ENCODE assay signal across 8 cellular contexts in genomic region chr5:10352404-10353240, GRCh38. TPM values are rescaled to one million over a fixed set of nuclear protein-coding genes. Genes with fewer than 3 reads are reported as not detected.
DNase-seq lines count a peak whose midpoint lies in the region; ATAC-seq and TF ChIP-seq lines count a peak whose summit lies in the region.

No MANE protein-coding gene starts in this region.

- TF ChIP-seq CTCF in IMR-90 (conservative IDR thresholded peaks at IDR 0.05; ENCODE audit: low read depth, low read length) = no peak
- TF ChIP-seq CTCF in suprapubic skin (IDR thresholded peaks at IDR 0.05) = no peak

- H2BK120ac ChIP-seq in IMR-90 (ENCODE audit: low read depth, low read length) (peak overlapping the region; percentile 35), mesenchymal stem cell (ENCODE audit: low read depth, low read length) (no peak overlapping the region)

- peak overlapping the region; percentile 84 to 85 for H4K8ac ChIP-seq in IMR-90 (ENCODE audit: low read depth in 2 of 2, low read length in 2 of 2)
- H4K8ac ChIP-seq in mesenchymal stem cell (ENCODE audit: low read length) = peak overlapping the region; percentile 96

- H4K91ac ChIP-seq in IMR-90 (ENCODE audit: insufficient read depth, low read depth, low read length) (peak overlapping the region; percentile 89), mesenchymal stem cell (ENCODE audit: low read length) (no peak overlapping the region)

- ATAC-seq in IMR-90 (ENCODE audit: low read depth) = peak; percentile 21
- ATAC-seq in GM18867 (IDR thresholded peaks at IDR 0.05; ENCODE audit: unreplicated experiment) = no peak

- H4K5ac ChIP-seq in IMR-90 (ENCODE audit: low read depth, low read length) = peak overlapping the region; percentile 83

- H3K14ac ChIP-seq in IMR-90 (replicated peaks; ENCODE audit: low read depth, low read length) (peak overlapping the region; percentile 79), mesenchymal stem cell (ENCODE audit: low read length in 2 of 2) (peak overlapping the region in 1 of 2 experiments; percentile 90)

- CTCF ChIA-PET in IMR-90 (lab: Yijun Ruan, JAX) = no interaction called here

- H3K4ac ChIP-seq in IMR-90 (ENCODE audit: low read depth, low read length) (peak overlapping the region; percentile 84), mesenchymal stem cell (ENCODE audit: low read depth in 1 of 2, low read length in 2 of 2) (peak overlapping the region; percentile 69 to 75)

- H3K23ac ChIP-seq in IMR-90 (ENCODE audit: low read depth, low read length) = peak overlapping the region; percentile 86
- H3K23ac ChIP-seq in mesenchymal stem cell (ENCODE audit: low read length in 2 of 2) = no peak overlapping the region

- H3K18ac ChIP-seq in IMR-90 (ENCODE audit: low read depth, low read length) (peak overlapping the region; percentile 79), mesenchymal stem cell (ENCODE audit: low read depth in 1 of 2, low read length in 2 of 2) (peak overlapping the region; percentile 82 to 96)

- dilution Hi-C loops in IMR-90 (cut with HindIII; ENCODE audit: low sequenced_read_pairs, unreplicated experiment) = no loop called here

- peaks cover 5% of the 10 kb centered on the region for H3K9me1 ChIP-seq in IMR-90 (ENCODE audit: insufficient read depth, low read length)

- no peak for TF ChIP-seq RAD21 in IMR-90 (IDR thresholded peaks at IDR 0.05; ENCODE audit: low read length)

- H3K9ac ChIP-seq in IMR-90 (ENCODE audit: low read depth, low read length) = peak overlapping the region; percentile 83
- peak overlapping the region; percentile 93 for H3K9ac ChIP-seq in mesenchymal stem cell (ENCODE audit: low read length)

- in situ Hi-C loops in IMR-90 (cut with MboI; ENCODE audit: low sequenced_read_pairs) = no loop called here

- peak overlapping the region; percentile 97 for H2AFZ ChIP-seq in IMR-90 (replicated peaks; ENCODE audit: low read length, poor library complexity)
- H2AFZ ChIP-seq in mesenchymal stem cell (ENCODE audit: low read depth, low read length) = peak overlapping the region; percentile 79

- WGBS in IMR-90 (ENCODE audit: extremely low coverage in 2 of 2, insufficient read length in 1 of 2), 2 experiments = 0% methylated on average over 1 of the region's 19 CpGs; no CpG with 5 or more reads in 1 of the 2 experiments
- 18% methylated on average over 12 of the region's 19 CpGs for WGBS in mesenchymal stem cell
- 29% methylated on average over 18 of the region's 19 CpGs for WGBS in suprapubic skin

- POLR2A ChIA-PET in IMR-90 (lab: Charles Lee; ENCODE audit: unreplicated experiment) = interaction anchor here (0.5 kb wide), 1 partner anchor 868 kb away, joined by 3 read pairs; no protein-coding TSS in a partner anchor

- H3K4me2 ChIP-seq in IMR-90 (ENCODE audit: low read depth, low read length) (peak overlapping the region; percentile 94), mesenchymal stem cell (ENCODE audit: low read length, poor library complexity, severe bottlenecking) (peak overlapping the region; percentile 89)

- H3K9me3 ChIP-seq in IMR-90 (ENCODE audit: control insufficient read depth, insufficient read depth, low read length) (no peaks in the 10 kb centered on the region), mesenchymal stem cell (ENCODE audit: control insufficient read depth, low read length) (no peaks in the 10 kb centered on the region), suprapubic skin (no peaks in the 10 kb centered on the region)

- H2AK5ac ChIP-seq in IMR-90 (ENCODE audit: low read depth, low read length) = peak overlapping the region; percentile 45
- H2AK5ac ChIP-seq in mesenchymal stem cell (ENCODE audit: low read length, severe bottlenecking) = peak overlapping the region; percentile 9

- peak; percentile 78 for DNase-seq in NCI-H510A treated with DMSO at 0.1 percent for 48 hours (lab: John Stamatoyannopoulos, UW)
- no peak for DNase-seq in NCI-H510A (lab: John Stamatoyannopoulos, UW)
- DNase-seq in IMR-90 = peak; percentile 52
- DNase-seq in SKM-1 treated with dmso at 0.1 percent for 144 hours (lab: John Stamatoyannopoulos, UW; ENCODE audit: unreplicated experiment) = peak; percentile 98
- DNase-seq in dedifferentiated amniotic fluid mesenchymal stem cell (ENCODE audit: extremely low spot score) = peak; percentile 47
- peak; percentile 67 for DNase-seq in mesenchymal stem cell
- no peak for DNase-seq in suprapubic skin (ENCODE audit: low spot score in 2 of 2)

- peaks cover 0 to 26% of the 10 kb centered on the region in 2 experiments; a peak in 2 of 4 replicates for H3K79me1 ChIP-seq in IMR-90 (ENCODE audit: low read depth in 1 of 2, low read length in 2 of 2)
- peaks cover 3% of the 10 kb centered on the region for H3K79me1 ChIP-seq in mesenchymal stem cell (replicated peaks; ENCODE audit: low read length, poor library complexity, severe bottlenecking)

- no TSS peak for BruUV-seq in IMR-90 (replicated peaks; lab: Mats Ljungman, UMichigan)

- H2BK15ac ChIP-seq in IMR-90 (ENCODE audit: low read depth, low read length) (no peak overlapping the region), mesenchymal stem cell (ENCODE audit: low read depth, poor library complexity, severe bottlenecking) (no peak overlapping the region)

- H3K56ac ChIP-seq in IMR-90 (ENCODE audit: extremely low read depth, insufficient read depth, low read length) = peak overlapping the region; percentile 79; the same call in 1 of the 2 replicates

- intact Hi-C loops in IMR-90 (cut with micrococcal nuclease) = loop anchor here (2.0 to 5.0 kb wide), 2 partner anchors 68 to 70 kb away; no protein-coding TSS in a partner anchor

- H3K4me1 ChIP-seq in IMR-90 (ENCODE audit: control insufficient read depth, insufficient read depth, low read length) (peaks cover 10% of the 10 kb centered on the region), mesenchymal stem cell (ENCODE audit: control insufficient read depth, insufficient read depth, low read depth, low read length) (peaks cover 5% of the 10 kb centered on the region), suprapubic skin (peaks cover 32% of the 10 kb centered on the region)

- peak overlapping the region; percentile 92 for H3K4me3 ChIP-seq in IMR-90 (ENCODE audit: insufficient read depth, low read depth, low read length)
- peak overlapping the region; percentile 88 to 98 for H3K4me3 ChIP-seq in mesenchymal stem cell (ENCODE audit: insufficient read depth in 1 of 2, low read depth in 1 of 2, low read length in 2 of 2)
- peak overlapping the region; percentile 100 for H3K4me3 ChIP-seq in suprapubic skin

- H3K36me3 ChIP-seq in IMR-90 (ENCODE audit: control insufficient read depth, insufficient read depth, low read length) = no peaks in the 10 kb centered on the region
- no peaks in the 10 kb centered on the region for H3K36me3 ChIP-seq in mesenchymal stem cell (ENCODE audit: control insufficient read depth in 1 of 2, insufficient read depth in 2 of 2, low read depth in 1 of 2, low read length in 2 of 2)
- no peaks in the 10 kb centered on the region for H3K36me3 ChIP-seq in suprapubic skin

- peak overlapping the region; percentile 95 for H2AK9ac ChIP-seq in IMR-90 (replicated peaks; ENCODE audit: low read depth, low read length, poor library complexity)

- no peak overlapping the region for H2BK12ac ChIP-seq in mesenchymal stem cell (ENCODE audit: low read length in 2 of 2)

- H4K20me1 ChIP-seq in IMR-90 (ENCODE audit: insufficient read depth, low read length) = peaks cover 28% of the 10 kb centered on the region

- peak overlapping the region; percentile 84 for H3K27ac ChIP-seq in IMR-90 (ENCODE audit: insufficient read depth, low read length)
- H3K27ac ChIP-seq in mesenchymal stem cell (ENCODE audit: low read length, poor library complexity, severe bottlenecking) = peak overlapping the region; percentile 87
- H3K27ac ChIP-seq in suprapubic skin = peak overlapping the region; percentile 98

- TF ChIP-seq EP300 in suprapubic skin (IDR thresholded peaks at IDR 0.05) = no peak

- TF ChIP-seq POLR2A in IMR-90 (IDR thresholded peaks at IDR 0.05; ENCODE audit: low read depth, low read length) = 0 out of 2 replicates have a peak, but pooled peaks have one; percentile 30
- TF ChIP-seq POLR2A in suprapubic skin (IDR thresholded peaks at IDR 0.05) = no peak

- H3K27me3 ChIP-seq in IMR-90 (ENCODE audit: control insufficient read depth, insufficient read depth, low read length) (no peaks in the 10 kb centered on the region), mesenchymal stem cell (ENCODE audit: control insufficient read depth in 1 of 2, insufficient read depth in 1 of 2, low read length in 2 of 2) (no peaks in the 10 kb centered on the region), suprapubic skin (no peaks in the 10 kb centered on the region)

- no peak overlapping the region for H2BK20ac ChIP-seq in IMR-90 (ENCODE audit: low read depth, low read length)

- peak overlapping the region; percentile 83 for H2BK5ac ChIP-seq in IMR-90 (ENCODE audit: low read depth, low read length, poor library complexity, severe bottlenecking)
- H2BK5ac ChIP-seq in mesenchymal stem cell (ENCODE audit: low read depth, low read length, poor library complexity, severe bottlenecking) = peak overlapping the region; percentile 90

TF ChIP-seq in IMR-90, 13 proteins besides CTCF, POLR2A, EP300 and RAD21:
- TF ChIP-seq NFE2L2 (IDR thresholded peaks at IDR 0.05; ENCODE audit: low read depth, low read length) (peak; percentile 41; the same call in 1 of the 2 replicates), MAFK (IDR thresholded peaks at IDR 0.05; ENCODE audit: low read depth, low read length) (peak; percentile 6; the same call in 1 of the 2 replicates), RFX5 (IDR thresholded peaks at IDR 0.05; ENCODE audit: low read depth, low read length) (no peak)

RNA-seq across cellular contexts. Expression of gene MARCHF6, which starts 0.9 kb away (rescaled TPM):
- total RNA-seq in IMR-90 (2012; rRNA removed) (55.2 and 71.4 TPM in 2 replicates), suprapubic skin (100 to 1,000 TPM in 3 of 4 donors, 10 to 100 TPM in 1; 89.7 to 273 (median 143) TPM)
- 45.9 and 62.6 TPM in 2 replicates for polyA plus RNA-seq in IMR-90 (2012; rRNA removed)
- polyA plus RNA-seq in IMR-90 (2012; cell fraction: cytosol; rRNA removed) = 13.2 and 14.4 TPM in 2 replicates
- polyA plus RNA-seq in IMR-90 (2012; cell fraction: nucleus; rRNA removed; ENCODE audit: low replicate concordance) = 65.9 and 496 TPM in 2 replicates
- polyA plus RNA-seq in mesenchymal stem cell (2013, experiment 1 of 2) = 39.0 TPM
- polyA plus RNA-seq in mesenchymal stem cell (2013, experiment 2 of 2) = 39.1 TPM

RNA-seq across cellular contexts. Expression of gene CMBL, which starts 44.9 kb away (rescaled TPM):
- total RNA-seq in IMR-90 (2012; rRNA removed) = 5.0 and 5.8 TPM in 2 replicates
- polyA plus RNA-seq in IMR-90 (2012; rRNA removed) = 25.9 and 26.3 TPM in 2 replicates
- 7.6 and 31.9 TPM in 2 replicates for polyA plus RNA-seq in IMR-90 (2012; cell fraction: cytosol; rRNA removed)
- 6.3 and 8.1 TPM in 2 replicates for polyA plus RNA-seq in IMR-90 (2012; cell fraction: nucleus; rRNA removed; ENCODE audit: low replicate concordance)
- polyA plus RNA-seq in mesenchymal stem cell (2013, experiment 1 of 2) = 18.7 TPM
- polyA plus RNA-seq in mesenchymal stem cell (2013, experiment 2 of 2) = 18.7 TPM
- total RNA-seq in suprapubic skin = 1 to 10 TPM in 3 of 4 donors, under 1 TPM in 1; 0.93 to 4.8 (median 2.7) TPM

Comparison
In these comparisons a context has a peak if more than half of its experiments do, and no peak if none do; other contexts are left out.
1. DNase-seq: peak in NCI-H510A treated with DMSO at 0.1 percent for 48 hours (single experiment), IMR-90 (single experiment), SKM-1 treated with dmso at 0.1 percent for 144 hours (single experiment), dedifferentiated amniotic fluid mesenchymal stem cell (single experiment) and mesenchymal stem cell (single experiment); none in NCI-H510A (single experiment) and suprapubic skin (0 of 2).
2. Peak in every context shown above with its lines, with median percentiles within 50 percentile points of each other: H3K27ac ChIP-seq and H3K4me3 ChIP-seq.